8 cellular contexts compared by ENCODE assay signal in genomic region chr3:127598841-127599570, GRCh38. TPM values are rescaled to one million over a fixed set of nuclear protein-coding genes. Genes with fewer than 3 reads are reported as not detected.
A peak's percentile ranks its signal among the peaks of the same experiment; 100 is the strongest.
DNase-seq lines count a peak whose midpoint lies in the region; ATAC-seq and TF ChIP-seq lines count a peak whose summit lies in the region.

No MANE protein-coding gene starts in this region.

- H3K9ac ChIP-seq in duodenal mucosa (ENCODE audit: low read depth in 1 of 2, low read length in 2 of 2) = peak overlapping the region; percentile 41 to 58

- no peaks in the 10 kb centered on the region for H3K9me3 ChIP-seq in CD8-positive, alpha-beta T cell (ENCODE audit: low read length)
- no peaks in the 10 kb centered on the region for H3K9me3 ChIP-seq in duodenal mucosa (ENCODE audit: control insufficient read depth in 1 of 2, low read length in 2 of 2)
- no peaks in the 10 kb centered on the region for H3K9me3 ChIP-seq in aorta (ENCODE audit: control insufficient read depth, low read length)

- DNase-seq in CD8-positive, alpha-beta T cell = no peak
- no peak for DNase-seq in LNCaP clone FGC (ENCODE audit: low read depth)
- no peak for DNase-seq in neural crest cell (ENCODE audit: low read depth, low spot score)
- no peak for DNase-seq in aorta

- POLR2A ChIA-PET in CD8-positive, alpha-beta T cell (lab: Charles Lee) = interaction anchor here (1.4 to 1.5 kb wide), 2 partner anchors 10 to 16 kb away, joined by 3 to 4 read pairs; no protein-coding TSS in a partner anchor

- ATAC-seq in CD8-positive, alpha-beta T cell = no peak
- ATAC-seq in aorta (ENCODE audit: low FRiP score) (no peak), GM21360 (IDR thresholded peaks at IDR 0.05; ENCODE audit: unreplicated experiment) (no peak), HG02798 (IDR thresholded peaks at IDR 0.05; ENCODE audit: poor library complexity, unreplicated experiment) (no peak), HG02884 (IDR thresholded peaks at IDR 0.05; ENCODE audit: unreplicated experiment) (no peak)

- no peaks in the 10 kb centered on the region for H3K9me3 Mint-ChIP-seq in CD8-positive, alpha-beta T cell
- no peaks in the 10 kb centered on the region for H3K9me3 Mint-ChIP-seq in neural crest cell

- CTCF ChIA-PET in CD8-positive, alpha-beta T cell (lab: Charles Lee) = interaction anchor here (1.4 to 3.7 kb wide), 2 partner anchors 12 to 24 kb away, joined by 5 to 23 read pairs; no protein-coding TSS in a partner anchor

- H3K27ac ChIP-seq in CD8-positive, alpha-beta T cell (ENCODE audit: low read depth, low read length) = peak overlapping the region; percentile 53
- H3K27ac ChIP-seq in duodenal mucosa (ENCODE audit: low read depth, low read length) (no peak overlapping the region), aorta (ENCODE audit: low read depth in 1 of 2, low read length in 2 of 2) (no peak overlapping the region)

- peaks cover 11% of the 10 kb centered on the region for H3K4me1 ChIP-seq in CD8-positive, alpha-beta T cell (ENCODE audit: insufficient read depth, low read length)
- peaks cover 11 to 15% of the 10 kb centered on the region in 2 donors for H3K4me1 ChIP-seq in duodenal mucosa (ENCODE audit: control insufficient read depth in 1 of 2, insufficient read depth in 2 of 2, low read length in 2 of 2)
- no peaks in the 10 kb centered on the region for H3K4me1 ChIP-seq in aorta (ENCODE audit: control insufficient read depth in 1 of 2, insufficient read depth in 2 of 2, low read length in 2 of 2)

- intact Hi-C loops in CD8-positive, alpha-beta T cell (cut with DNase I, micrococcal nuclease) = loop anchor here (1.0 to 10.0 kb wide), 10 partner anchors 9 to 1684 kb away; partner anchors contain the start of genes PODXL2 (in 2 of the 2), ABTB1 (in 1 of the 2), CHCHD6 (in 1 of the 2) and KLF15 (in 1 of the 2)
- intact Hi-C loops in aorta (cut with DNase I) = loop anchor here in 1 of 2 donors (10.0 kb wide), 1 partner anchor 456 kb away; the partner anchor contains the start of gene SEC61A1

- H3K36me3 Mint-ChIP-seq in CD8-positive, alpha-beta T cell = peaks cover 11% of the 10 kb centered on the region
- peaks cover 14% of the 10 kb centered on the region for H3K36me3 Mint-ChIP-seq in neural crest cell (ENCODE audit: low read depth)

- 62 to 74% methylated on average over 14 of the region's 14 CpGs for WGBS in aorta, 2 donors

- no peak for TF ChIP-seq CTCF in CD8-positive, alpha-beta T cell (IDR thresholded peaks at IDR 0.05)
- TF ChIP-seq CTCF in LNCaP clone FGC (IDR thresholded peaks at IDR 0.05; ENCODE audit: control insufficient read depth, extremely low read depth, insufficient read depth) = no peak
- TF ChIP-seq CTCF in neural crest cell (conservative IDR thresholded peaks at IDR 0.05) = no peak

- peak overlapping the region; percentile 76 for H3K27ac Mint-ChIP-seq in CD8-positive, alpha-beta T cell
- peak overlapping the region; percentile 99 for H3K27ac Mint-ChIP-seq in neural crest cell (ENCODE audit: unreplicated experiment)

- H3K27me3 ChIP-seq in CD8-positive, alpha-beta T cell (ENCODE audit: insufficient read depth, low read length) = no peaks in the 10 kb centered on the region
- no peaks in the 10 kb centered on the region for H3K27me3 ChIP-seq in duodenal mucosa (ENCODE audit: control insufficient read depth in 1 of 2, insufficient read depth in 2 of 2, low read length in 2 of 2)
- no peaks in the 10 kb centered on the region for H3K27me3 ChIP-seq in aorta (ENCODE audit: control insufficient read depth in 1 of 2, insufficient read depth in 2 of 2, low read length in 1 of 2)

- peak overlapping the region; percentile 53 for H3K4me3 ChIP-seq in CD8-positive, alpha-beta T cell (ENCODE audit: low read depth, low read length)
- peak overlapping the region; percentile 75 for H3K4me3 ChIP-seq in LNCaP clone FGC (ENCODE audit: low read depth, low read length)
- peak overlapping the region; percentile 57 to 70 for H3K4me3 ChIP-seq in duodenal mucosa (ENCODE audit: low read depth in 1 of 2, low read length in 2 of 2)
- H3K4me3 ChIP-seq in aorta (ENCODE audit: low read length in 2 of 2) = peak overlapping the region in 1 of 2 donors; percentile 55

- H3K27me3 Mint-ChIP-seq in CD8-positive, alpha-beta T cell (ENCODE audit: low read depth) = no peaks in the 10 kb centered on the region
- H3K27me3 Mint-ChIP-seq in neural crest cell (ENCODE audit: low read depth) = peaks cover 4% of the 10 kb centered on the region

- H3K4me3 Mint-ChIP-seq in CD8-positive, alpha-beta T cell = peak overlapping the region; percentile 78
- peak overlapping the region; percentile 88 for H3K4me3 Mint-ChIP-seq in neural crest cell

- H3K4me1 Mint-ChIP-seq in CD8-positive, alpha-beta T cell (ENCODE audit: low read depth) = peaks cover 15% of the 10 kb centered on the region
- H3K4me1 Mint-ChIP-seq in neural crest cell = peaks cover 48% of the 10 kb centered on the region

- H3K36me3 ChIP-seq in CD8-positive, alpha-beta T cell (ENCODE audit: insufficient read depth, low read length) = no peaks in the 10 kb centered on the region
- H3K36me3 ChIP-seq in duodenal mucosa (ENCODE audit: control insufficient read depth in 1 of 2, insufficient read depth in 2 of 2, low read length in 2 of 2) (peaks cover 0 to 6% of the 10 kb centered on the region in 2 donors), aorta (ENCODE audit: control insufficient read depth in 1 of 2, insufficient read depth in 2 of 2, low read length in 1 of 2) (no peaks in the 10 kb centered on the region)

RNA-seq across cellular contexts. Expression of gene MCM2, which starts 0.8 kb away (rescaled TPM):
- 10 to 100 TPM; 13.7 to 14.0 TPM for total RNA-seq in CD8-positive, alpha-beta T cell
- 223 and 228 TPM in 2 replicates for total RNA-seq in neural crest cell
- total RNA-seq in aorta = 1 to 10 TPM; 3.5 to 5.1 TPM
- polyA plus RNA-seq in aorta = 1 to 10 TPM; 1.6 to 2.1 TPM

RNA-seq across cellular contexts. Expression of gene TPRA1, which starts 8.5 kb away (rescaled TPM):
- total RNA-seq in CD8-positive, alpha-beta T cell = 1 to 10 TPM; 6.0 to 6.1 TPM
- total RNA-seq in neural crest cell = 27.2 and 27.4 TPM in 2 replicates
- total RNA-seq in aorta = 10 to 100 TPM; 20.0 to 28.5 TPM
- polyA plus RNA-seq in aorta = 10 to 100 TPM in 1 of 2 donors, 1 to 10 TPM in 1; 7.8 to 45.2 TPM

RNA-seq across cellular contexts. Expression of gene PODXL2, which starts 30.0 kb away (rescaled TPM):
- 1 to 10 TPM; 2.7 to 3.2 TPM for total RNA-seq in CD8-positive, alpha-beta T cell
- total RNA-seq in neural crest cell (70.8 and 74.0 TPM in 2 replicates), aorta (1 to 10 TPM; 2.2 to 4.0 TPM)
- polyA plus RNA-seq in aorta = 1 to 10 TPM; 1.3 to 1.9 TPM

Comparison
In these comparisons a context has a peak if more than half of its experiments do, and no peak if none do; other contexts are left out.
1. RNA of gene MCM2, which starts 0.8 kb away (total RNA-seq): 223 to 228 TPM in neural crest cell; 13.7 to 14.0 TPM in CD8-positive, alpha-beta T cell and 3.5 to 5.1 TPM in aorta; every median in the first group is over 10 times any median in the second.
2. RNA of gene PODXL2, which starts 30.0 kb away (total RNA-seq): 70.8 to 74.0 TPM in neural crest cell; 2.2 to 4.0 TPM in aorta and 2.7 to 3.2 TPM in CD8-positive, alpha-beta T cell; every median in the first group is over 10 times any median in the second.